ENCODE assay signal across 8 cellular contexts in genomic region chr18:80034068-80034851, GRCh38. TPM values are rescaled to one million over a fixed set of nuclear protein-coding genes. Genes with fewer than 3 reads are reported as not detected.
DNase-seq lines count a peak whose midpoint lies in the region; ATAC-seq and TF ChIP-seq lines count a peak whose summit lies in the region.

TSS of gene RBFA (plus strand) at chr18:80034434. CDS start at chr18:80034496, 62 bp downstream.

- H3K36me3 ChIP-seq in mammary epithelial cell (ENCODE audit: insufficient read depth, low read length) (peaks cover 9% of the 10 kb centered on the region), smooth muscle cell (ENCODE audit: low read depth) (no peaks in the 10 kb centered on the region)

- no peaks in the 10 kb centered on the region for H3K27me3 ChIP-seq in mammary epithelial cell (ENCODE audit: insufficient read depth, low read length)
- no peaks in the 10 kb centered on the region for H3K27me3 ChIP-seq in smooth muscle cell (ENCODE audit: low read depth)

- ATAC-seq in GM18870 (IDR thresholded peaks at IDR 0.05; ENCODE audit: unreplicated experiment) (peak; percentile 48), HG03135 (IDR thresholded peaks at IDR 0.05; ENCODE audit: unreplicated experiment) (peak; percentile 74)

- H3K79me2 ChIP-seq in mammary epithelial cell (ENCODE audit: insufficient read depth, low read length) (peaks cover 37% of the 10 kb centered on the region), smooth muscle cell (ENCODE audit: low read depth) (peaks cover 25% of the 10 kb centered on the region)

- peak; percentile 53 for TF ChIP-seq CTCF in VCaP (conservative IDR thresholded peaks at IDR 0.05)
- peak in 1 of 2 donors; percentile 57 for TF ChIP-seq CTCF in mammary epithelial cell (conservative IDR thresholded peaks at IDR 0.05 in 1 of 2, IDR thresholded peaks at IDR 0.05 in 1 of 2; ENCODE audit: extremely low read depth in 1 of 2, insufficient read depth in 1 of 2, low read depth in 1 of 2, low read length in 2 of 2)
- peak; percentile 42 for TF ChIP-seq CTCF in smooth muscle cell (IDR thresholded peaks at IDR 0.05; ENCODE audit: borderline replicate concordance, insufficient read depth, poor library complexity, severe bottlenecking)

- peak within 1 kb of the TSS; percentile 81 for H3K9ac ChIP-seq in mammary epithelial cell (ENCODE audit: insufficient read depth, low read length)
- H3K9ac ChIP-seq in smooth muscle cell (ENCODE audit: low read depth), result peak within 1 kb of the TSS; percentile 74

- H3K4me1 ChIP-seq in mammary epithelial cell (ENCODE audit: insufficient read depth, low read length) (peaks cover 4% of the 10 kb centered on the region), smooth muscle cell (ENCODE audit: low read depth) (peaks cover 14% of the 10 kb centered on the region)

- dilution Hi-C loops in mammary epithelial cell (cut with HindIII; ENCODE audit: low sequenced_read_pairs), result no loop called here

- H4K20me1 ChIP-seq in mammary epithelial cell (ENCODE audit: insufficient read depth, low read length) (no peaks in the 10 kb centered on the region), smooth muscle cell (ENCODE audit: low read depth) (no peaks in the 10 kb centered on the region)

- no TSS peak for BruUV-seq in mammary epithelial cell (replicated peaks; lab: Mats Ljungman, UMichigan)

- peak within 1 kb of the TSS; percentile 95 for H2AFZ ChIP-seq in mammary epithelial cell (ENCODE audit: low read depth, low read length)
- peak within 1 kb of the TSS; percentile 97 for H2AFZ ChIP-seq in smooth muscle cell (ENCODE audit: low read depth)

- H3K4me2 ChIP-seq in mammary epithelial cell (ENCODE audit: insufficient read depth, low read depth, low read length) (peak within 1 kb of the TSS; percentile 99), smooth muscle cell (peak within 1 kb of the TSS; percentile 98)

- H3K27ac ChIP-seq in VCaP (peak within 1 kb of the TSS; percentile 80), mammary epithelial cell (ENCODE audit: insufficient read depth, low read depth, low read length) (peak within 1 kb of the TSS; percentile 84), smooth muscle cell (ENCODE audit: low read depth) (peak within 1 kb of the TSS; percentile 73)

- CTCF ChIA-PET in mammary epithelial cell (lab: Charles Lee; ENCODE audit: low non-redundant PET), result interaction anchor here (0.7 kb wide), 1 partner anchor 509 kb away, joined by 5 read pairs; no protein-coding TSS in a partner anchor

- no peaks in the 10 kb centered on the region for H3F3A ChIP-seq in smooth muscle cell (ENCODE audit: low read depth)

- in situ Hi-C loops in ACHN (cut with HindIII; ENCODE audit: low pct_ligation_motif_present, low pct_unique_long_range_greater_than_20kb, low sequenced_read_pairs) (no loop called here), mammary epithelial cell (cut with MboI; ENCODE audit: low sequenced_read_pairs in 2 of 2) (no loop called here)

- H3K9me3 ChIP-seq in mammary epithelial cell (replicated peaks; ENCODE audit: insufficient read depth, low read length) (no peaks in the 10 kb centered on the region), smooth muscle cell (replicated peaks; ENCODE audit: low read depth) (no peaks in the 10 kb centered on the region)

- WGBS in mammary epithelial cell (ENCODE audit: low coverage, missing lambda C conversion rate), result 4% methylated on average over 23 of the region's 99 CpGs
- WGBS in smooth muscle cell (ENCODE audit: low lambda C conversion rate), result 1% methylated on average over 48 of the region's 99 CpGs

- peak within 1 kb of the TSS; percentile 67 to 97 (median 90) for H3K4me3 ChIP-seq in mammary epithelial cell (replicated peaks in 1 of 3; ENCODE audit: insufficient read depth in 1 of 3, low read depth in 2 of 3, low read length in 3 of 3)
- peak within 1 kb of the TSS; percentile 89 for H3K4me3 ChIP-seq in smooth muscle cell

- intact Hi-C loops in mammary epithelial cell (cut with micrococcal nuclease), result loop anchor here (1.0 to 2.0 kb wide), 4 partner anchors 46 to 355 kb away; partner anchors contain the start of genes ADNP2, CTDP1 and TXNL4A

- peak; percentile 71 for DNase-seq in ACHN
- DNase-seq in NCI-H2196 (lab: John Stamatoyannopoulos, UW; ENCODE audit: unreplicated experiment), result peak; percentile 99
- DNase-seq in mammary epithelial cell, result peak; percentile 97
- DNase-seq in iPS-NIHi11 (ENCODE audit: low spot score), result peak; percentile 98
- peak; percentile 99 for DNase-seq in smooth muscle cell (lab: John Stamatoyannopoulos, UW; ENCODE audit: unreplicated experiment)

RNA-seq across cellular contexts. Expression of gene RBFA, which starts in this region (rescaled TPM):
- total RNA-seq in mammary epithelial cell (10 to 100 TPM; 29.3 to 35.1 TPM), smooth muscle cell (15.0 and 16.3 TPM in 2 replicates)
- polyA plus RNA-seq in mammary epithelial cell (34.0 TPM), smooth muscle cell (15.5 and 15.7 TPM in 2 replicates)
- polyA minus RNA-seq in mammary epithelial cell, result 57.3 TPM

Comparison
In these comparisons a context has a peak if more than half of its experiments do, and no peak if none do; other contexts are left out.
1. Peak in every context shown above with its lines: DNase-seq, ATAC-seq, H3K4me3 ChIP-seq and H3K27ac ChIP-seq.